Comparison of ENCODE assay signal across 31 cellular contexts in genomic region chr1:176504848-176505553, GRCh38.
"Had no signal": no experiment of that assay in that cellular context is flagged by ENCODE, and none has a peak within 500 bp of the region (broad histone marks: within the 10 kb centered on the region; RNA-seq: fewer than 3 reads in every experiment).

No MANE protein-coding gene starts in this region.

- H3K4me3 Mint-ChIP-seq: naive thymus-derived CD8-positive, alpha-beta T cell; nephron; neural progenitor cell; stimulated activated memory B cell treated with anti-CD40 and anti-IgM and Interleukin-4, amounts not matched to agents 10 μg/mL and 1 μg/mL and 100 μg/mL, for 72 hours; stimulated activated naive CD8-positive, alpha-beta T cell treated with anti-CD3 and anti-CD28 coated beads, Interleukin-15, amount 100 ng/mL, for 72 hours; type B pancreatic cell had no signal

- DNase-seq: naive thymus-derived CD8-positive, alpha-beta T cell; occipital lobe; ovary; posterior cingulate gyrus; psoas muscle; right cardiac atrium; spleen; stimulated activated CD4-positive, alpha-beta T cell treated with anti-CD3 and anti-CD28 coated beads, Interleukin-12 subunit alpha, Interleukin-12 subunit beta, amount 100 ng/mL, for 4 hours; stimulated activated CD4-positive, alpha-beta T cell treated with anti-CD3 and anti-CD28 coated beads, Interleukin-1b, Interleukin-23, amount 100 ng/mL, for 48 hours; stimulated activated CD4-positive, alpha-beta T cell treated with anti-CD3 and anti-CD28 coated beads, Interleukin-4, amount 100 ng/mL, for 1 hour; stimulated activated CD4-positive, alpha-beta T cell treated with anti-CD3 and anti-CD28 coated beads, Interleukin-4, amount 100 ng/mL, for 4 hours; stimulated activated CD8-positive, alpha-beta memory T cell treated with anti-CD3 and anti-CD28 coated beads, Interleukin-4, amount 100 ng/mL, for 48 hours; stimulated activated naive CD4-positive, alpha-beta T cell; stimulated activated naive CD8-positive, alpha-beta T cell treated with anti-CD3 and anti-CD28 coated beads, Interleukin-15, amount 100 ng/mL, for 72 hours; stimulated activated naive CD8-positive, alpha-beta T cell treated with anti-CD3 and anti-CD28 coated beads, Interleukin-15, Interleukin-2, amounts not matched to agents 100 U/mL and 50 U/mL, for 24 hours; substantia nigra; testis; tibial artery; transverse colon; upper lobe of right lung; uterus had no signal

- H3K36me3 Mint-ChIP-seq: naive thymus-derived CD8-positive, alpha-beta T cell; neural progenitor cell; stimulated activated memory B cell treated with anti-CD40 and anti-IgM and Interleukin-4, amounts not matched to agents 10 μg/mL and 1 μg/mL and 100 μg/mL, for 72 hours; type B pancreatic cell had no signal

- H3K9ac ChIP-seq: neural progenitor cell, parathyroid adenoma had no signal

- H3K27ac ChIP-seq: neural progenitor cell, ovary, parathyroid adenoma, psoas muscle, skin epidermis, spleen, suprapubic skin, testis, tibial artery, transverse colon, upper lobe of right lung, uterus had no signal

- H3K4me1 ChIP-seq: neural progenitor cell, parathyroid adenoma, psoas muscle, spleen, suprapubic skin, testis, tibial artery, transverse colon, upper lobe of right lung, uterus had no signal

- H3K4me3 ChIP-seq: neural progenitor cell, ovary, psoas muscle, skin epidermis, smooth muscle cell, spleen, suprapubic skin, testis, tibial artery, transverse colon, upper lobe of right lung, uterus had no signal

- H3K27me3 Mint-ChIP-seq: progenitor cell of endocrine pancreas; stimulated activated naive CD8-positive, alpha-beta T cell treated with anti-CD3 and anti-CD28 coated beads, Interleukin-15, amount 100 ng/mL, for 72 hours had no signal

- H3K4me2 ChIP-seq: neural progenitor cell, smooth muscle cell had no signal

- H3K79me2 ChIP-seq: parathyroid adenoma had no signal

- H3K4me1 Mint-ChIP-seq: naive thymus-derived CD8-positive, alpha-beta T cell; nephron; neural progenitor cell; stimulated activated memory B cell treated with anti-CD40 and anti-IgM and Interleukin-4, amounts not matched to agents 10 μg/mL and 1 μg/mL and 100 μg/mL, for 72 hours; stimulated activated naive CD8-positive, alpha-beta T cell treated with anti-CD3 and anti-CD28 coated beads, Interleukin-15, amount 100 ng/mL, for 72 hours had no signal

- H3K27ac Mint-ChIP-seq: naive thymus-derived CD8-positive, alpha-beta T cell; nephron; neural progenitor cell; progenitor cell of endocrine pancreas; stimulated activated memory B cell treated with anti-CD40 and anti-IgM and Interleukin-4, amounts not matched to agents 10 μg/mL and 1 μg/mL and 100 μg/mL, for 72 hours; stimulated activated naive CD8-positive, alpha-beta T cell treated with anti-CD3 and anti-CD28 coated beads, Interleukin-15, amount 100 ng/mL, for 72 hours; type B pancreatic cell had no signal

- H2AFZ ChIP-seq: neural progenitor cell, parathyroid adenoma had no signal

- H3K9me3 ChIP-seq: ovary, psoas muscle, spleen, suprapubic skin, testis, tibial artery, transverse colon, upper lobe of right lung, uterus had no signal

- ATAC-seq: naive thymus-derived CD8-positive, alpha-beta T cell; psoas muscle; right cardiac atrium; sciatic nerve; stimulated activated memory B cell treated with anti-CD40 and anti-IgM and Interleukin-4, amounts not matched to agents 10 μg/mL and 1 μg/mL and 100 μg/mL, for 72 hours; stimulated activated naive CD8-positive, alpha-beta T cell treated with anti-CD3 and anti-CD28 coated beads, Interleukin-15, amount 100 ng/mL, for 72 hours; stimulated activated naive CD8-positive, alpha-beta T cell treated with anti-CD3 and anti-CD28 coated beads, Interleukin-15, Interleukin-2, amounts not matched to agents 100 U/mL and 50 U/mL, for 24 hours; upper lobe of right lung had no signal

- H3K27me3 ChIP-seq: neural progenitor cell, ovary, spleen, suprapubic skin, testis, tibial artery, transverse colon, upper lobe of right lung, uterus had no signal

- H3K9me3 Mint-ChIP-seq: nephron; neural progenitor cell; stimulated activated memory B cell treated with anti-CD40 and anti-IgM and Interleukin-4, amounts not matched to agents 10 μg/mL and 1 μg/mL and 100 μg/mL, for 72 hours; stimulated activated naive CD8-positive, alpha-beta T cell treated with anti-CD3 and anti-CD28 coated beads, Interleukin-15, amount 100 ng/mL, for 72 hours had no signal

- H3K36me3 ChIP-seq: neural progenitor cell, ovary, spleen, suprapubic skin, tibial artery, transverse colon, upper lobe of right lung, uterus had no signal
